Comparison of ENCODE assay signal across 8 cellular contexts in the genomic region with DNA sequence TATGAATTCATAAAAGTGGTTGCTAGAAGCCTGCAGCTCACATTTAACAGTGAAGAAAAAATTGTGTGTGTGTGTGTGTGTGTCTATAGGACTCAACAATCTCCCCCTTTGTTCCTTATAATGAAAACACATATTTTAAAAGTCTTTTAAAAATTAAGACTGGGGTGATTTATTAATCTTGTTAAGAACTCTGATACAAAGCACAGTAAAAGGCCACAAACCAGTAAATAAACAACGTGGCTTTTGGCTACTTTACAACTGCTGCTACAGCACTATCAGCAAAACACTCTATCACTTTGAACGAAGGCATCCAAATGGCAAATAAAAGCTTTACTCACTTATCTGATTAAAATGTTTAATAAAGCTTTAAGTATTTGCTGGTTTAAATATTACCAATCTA. TPM values are rescaled to one million over a fixed set of nuclear protein-coding genes. Genes with fewer than 3 reads are reported as not detected.
DNase-seq lines count a peak whose midpoint lies in the region; ATAC-seq, FAIRE-seq and TF ChIP-seq lines count a peak whose summit lies in the region.

No MANE protein-coding gene starts in this region.

- peak overlapping the region; percentile 40; the same call in 1 of the 2 replicates for H2BK5ac ChIP-seq in H1 (ENCODE audit: low read depth, low read length)

- peak overlapping the region; percentile 94 to 99 (median 99) for H3K27ac Mint-ChIP-seq in CD8-positive, alpha-beta memory T cell

- H2BK20ac ChIP-seq in H1 (ENCODE audit: low read length), result no peak overlapping the region

- intact Hi-C loops in ovary (cut with DNase I), result no loop called here

- H3K27me3 ChIP-seq in CD8-positive, alpha-beta memory T cell (ENCODE audit: insufficient read depth, low read length, poor library complexity, severe bottlenecking), result no peaks in the 10 kb centered on the region
- H3K27me3 ChIP-seq in H1 (replicated peaks in 1 of 4; ENCODE audit: control insufficient read depth in 3 of 4, extremely low read depth in 1 of 4, insufficient read depth in 3 of 4, low read length in 3 of 4), result no peaks in the 10 kb centered on the region
- no peaks in the 10 kb centered on the region for H3K27me3 ChIP-seq in ovary

- CTCF ChIA-PET in CD8-positive, alpha-beta memory T cell (lab: Charles Lee), result interaction anchor here (0.8 to 2.5 kb wide), 10 partner anchors 10 to 482 kb away, joined by 3 to 29 read pairs (median 5); a partner anchor contains a TSS
- CTCF ChIA-PET in H1 (lab: Charles Lee; ENCODE audit: partially characterized antibody), result interaction anchor here (0.6 to 0.9 kb wide), 2 partner anchors 10 to 418 kb away, joined by 3 to 4 read pairs; no protein-coding TSS in a partner anchor
- CTCF ChIA-PET in GM10248 (lab: Yijun Ruan, JAX), result interaction anchor here (0.6 to 1.7 kb wide), 6 partner anchors 11 to 265 kb away, joined by 3 to 6 read pairs (median 4); a partner anchor contains a TSS

- no peak for ATAC-seq in HG03442 (IDR thresholded peaks at IDR 0.05; ENCODE audit: unreplicated experiment)

- no peaks in the 10 kb centered on the region for H3K27me3 Mint-ChIP-seq in CD8-positive, alpha-beta memory T cell

- no peak for DNase-seq in CD8-positive, alpha-beta memory T cell
- DNase-seq in NCI-H2227 (lab: John Stamatoyannopoulos, UW; ENCODE audit: unreplicated experiment) (peak; percentile 43), H1 (ENCODE audit: low read depth in 1 of 2, low spot score in 2 of 2) (no peak), ovary (no peak), islet precursor cell (no peak), GM10248 (ENCODE audit: extremely low spot score) (no peak)
- no peak for DNase-seq in activated CD4-positive, alpha-beta T cell treated with anti-CD3 and anti-CD28 coated beads, Interleukin-2, amount 50 U/mL, for 1 hour

- H3K9me3 ChIP-seq in CD8-positive, alpha-beta memory T cell (ENCODE audit: low read length), result no peaks in the 10 kb centered on the region
- H3K9me3 ChIP-seq in H1 (ENCODE audit: insufficient read depth in 2 of 2, low read depth in 1 of 2, low read length in 1 of 2) (no peaks in the 10 kb centered on the region), ovary (no peaks in the 10 kb centered on the region)

- H3K4me1 Mint-ChIP-seq in CD8-positive, alpha-beta memory T cell, result peaks cover 22 to 40% (median 28%) of the 10 kb centered on the region in 3 donors

- H4K20me1 ChIP-seq in H1 (replicated peaks in 1 of 2; ENCODE audit: control insufficient read depth in 1 of 2, insufficient read depth in 2 of 2, low read length in 2 of 2), result peaks cover 0 to 2% of the 10 kb centered on the region in 2 experiments

- no peak overlapping the region for H2AK5ac ChIP-seq in H1 (ENCODE audit: low read depth, low read length)

- no peak overlapping the region for H3K23ac ChIP-seq in H1 (ENCODE audit: insufficient read length)

- TF ChIP-seq RAD21 in H1 (IDR thresholded peaks at IDR 0.05 in 1 of 2, conservative IDR thresholded peaks at IDR 0.05 in 1 of 2; ENCODE audit: low read depth in 2 of 2, low read length in 2 of 2), result no peak

- H3K36me3 Mint-ChIP-seq in CD8-positive, alpha-beta memory T cell, result peaks cover 4 to 53% (median 7%) of the 10 kb centered on the region in 3 donors

- peaks cover 26% of the 10 kb centered on the region for H3K4me1 ChIP-seq in CD8-positive, alpha-beta memory T cell (ENCODE audit: insufficient read depth, low read length)
- peaks cover 0 to 6% (median 3%) of the 10 kb centered on the region in 4 experiments; a peak in 3 of 7 replicates for H3K4me1 ChIP-seq in H1 (replicated peaks in 1 of 4; ENCODE audit: control insufficient read depth in 3 of 4, insufficient read depth in 4 of 4, low read length in 3 of 4)
- no peaks in the 10 kb centered on the region for H3K4me1 ChIP-seq in ovary (ENCODE audit: insufficient read depth)

- H3K9me3 Mint-ChIP-seq in CD8-positive, alpha-beta memory T cell, result no peaks in the 10 kb centered on the region

- no peak for FAIRE-seq in H1 (lab: Jason Lieb, UNC)

- peak overlapping the region in 3 of 4 experiments; percentile 51 to 73 (median 56); a peak in 5 of 7 replicates for H3K9ac ChIP-seq in H1 (replicated peaks in 1 of 4; ENCODE audit: extremely low read depth in 1 of 4, low read depth in 3 of 4, low read length in 3 of 4)

- TF ChIP-seq POLR2A in H1 (IDR thresholded peaks at IDR 0.05; ENCODE audit: control extremely low read depth in 1 of 2, low read depth in 2 of 2, low read length in 2 of 2), result no peak
- TF ChIP-seq POLR2A in ovary (IDR thresholded peaks at IDR 0.05), result no peak

- H4K91ac ChIP-seq in H1 (replicated peaks; ENCODE audit: insufficient read length, low read length), result peak overlapping the region; percentile 76

- TF ChIP-seq CTCF in H1 (IDR thresholded peaks at IDR 0.05; ENCODE audit: control extremely low read depth in 1 of 3, insufficient read depth in 1 of 3, low read depth in 1 of 3, low read length in 3 of 3), result no peak
- TF ChIP-seq CTCF in ovary (IDR thresholded peaks at IDR 0.05), result no peak
- no peak for TF ChIP-seq CTCF in GM10248 (IDR thresholded peaks at IDR 0.05; ENCODE audit: control extremely low read depth, extremely low read depth, low read depth, missing control alignments)

- peak overlapping the region; percentile 67 to 71; a peak in 2 of 4 replicates for H3K4me2 ChIP-seq in H1 (ENCODE audit: insufficient read depth in 1 of 2, low read depth in 2 of 2, low read length in 2 of 2)

- no peaks in the 10 kb centered on the region; the same call in 1 of the 2 replicates for H3K79me1 ChIP-seq in H1 (ENCODE audit: low read depth, low read length)

- WGBS in H1 (ENCODE audit: extremely low coverage in 1 of 2, insufficient coverage in 1 of 2, insufficient read length in 1 of 2, insufficient replicate concordance in 2 of 2, low coverage in 1 of 2, low lambda C conversion rate in 2 of 2, missing lambda C conversion rate in 1 of 2), 2 experiments, result 69% methylated on average over 2 of the region's 2 CpGs; no CpG with 5 or more reads in 1 of the 2 experiments
- WGBS in ovary, 3 donors, result 13 to 18% (median 16%) methylated on average over 2 of the region's 2 CpGs

- POLR2A ChIA-PET in CD8-positive, alpha-beta memory T cell (lab: Charles Lee), result interaction anchor here (0.7 to 2.5 kb wide), 9 partner anchors 19 to 497 kb away, joined by 3 to 24 read pairs (median 3); a partner anchor contains a TSS
- POLR2A ChIA-PET in H1 (lab: Charles Lee; ENCODE audit: partially characterized antibody) (interaction anchor here (0.8 to 3.4 kb wide), 15 partner anchors 9 to 349 kb away, joined by 3 to 27 read pairs (median 5); a partner anchor contains a TSS), GM10248 (lab: Yijun Ruan, JAX) (interaction anchor here (1.2 kb wide), 1 partner anchor 249 kb away, joined by 4 read pairs; no protein-coding TSS in a partner anchor)

- no peak overlapping the region for H3K14ac ChIP-seq in H1 (ENCODE audit: insufficient read length)

- no peak overlapping the region for H2BK15ac ChIP-seq in H1 (ENCODE audit: low read length)

- peak overlapping the region; percentile 40 for H3K4me3 ChIP-seq in CD8-positive, alpha-beta memory T cell (ENCODE audit: low read length)
- peak overlapping the region in 1 of 4 experiments; percentile 93; a peak in 2 of 8 replicates for H3K4me3 ChIP-seq in H1 (ENCODE audit: extremely low read depth in 1 of 4, insufficient read depth in 2 of 4, low read depth in 3 of 4, low read length in 4 of 4)
- peak overlapping the region; percentile 84 for H3K4me3 ChIP-seq in ovary

- no peak overlapping the region for H3K56ac ChIP-seq in H1 (replicated peaks; ENCODE audit: insufficient read length, low read depth, low read length)

- H4K5ac ChIP-seq in H1 (ENCODE audit: insufficient read length, low read depth, low read length), result no peak overlapping the region

- TF ChIP-seq EP300 in H1 (IDR thresholded peaks at IDR 0.05; ENCODE audit: borderline replicate concordance in 1 of 2, low read depth in 2 of 2, low read length in 2 of 2) (no peak), ovary (IDR thresholded peaks at IDR 0.05) (no peak)

- peaks cover 0 to 19% of the 10 kb centered on the region in 2 experiments; a peak in 3 of 4 replicates for H3K79me2 ChIP-seq in H1 (ENCODE audit: control insufficient read depth in 1 of 2, insufficient read depth in 2 of 2, low read length in 2 of 2)

- no peak overlapping the region for H3K18ac ChIP-seq in H1 (ENCODE audit: extremely low read depth, low read length)

- H3K23me2 ChIP-seq in H1 (ENCODE audit: low read depth, low read length), result no peaks in the 10 kb centered on the region; the same call in 1 of the 2 replicates

- H3K4me3 Mint-ChIP-seq in CD8-positive, alpha-beta memory T cell, result peak overlapping the region; percentile 95 to 97 (median 97)

- H2BK120ac ChIP-seq in H1 (replicated peaks; ENCODE audit: low read depth, low read length), result no peak overlapping the region

- H3K36me3 ChIP-seq in CD8-positive, alpha-beta memory T cell (ENCODE audit: insufficient read depth, low read length), result peaks cover 22% of the 10 kb centered on the region
- H3K36me3 ChIP-seq in H1 (ENCODE audit: control insufficient read depth in 2 of 4, insufficient read depth in 4 of 4, low read length in 3 of 4) (peaks cover 10 to 27% (median 19%) of the 10 kb centered on the region in 4 experiments), ovary (no peaks in the 10 kb centered on the region)

- no peak overlapping the region for H4K8ac ChIP-seq in H1 (ENCODE audit: extremely low read depth, insufficient read depth, low read length)

- no peak overlapping the region for H2BK12ac ChIP-seq in H1 (ENCODE audit: low read depth, low read length)

- H3K27ac ChIP-seq in CD8-positive, alpha-beta memory T cell (ENCODE audit: low read depth, low read length), result peak overlapping the region; percentile 78
- H3K27ac ChIP-seq in H1 (ENCODE audit: low read depth, low read length) (peak overlapping the region; percentile 76), ovary (peak overlapping the region in 1 of 2 donors; percentile 78)

- no peak overlapping the region for H3K4ac ChIP-seq in H1 (replicated peaks; ENCODE audit: insufficient read length, low read depth, low read length)

- H2AFZ ChIP-seq in H1 (ENCODE audit: low read length), result peak overlapping the region; percentile 45

TF ChIP-seq in H1, 55 proteins besides CTCF, POLR2A, EP300 and RAD21 (continues in another document):
- TF ChIP-seq RNF2 (IDR thresholded peaks at IDR 0.05; ENCODE audit: borderline replicate concordance, low read depth, low read length, missing control alignments, poor library complexity, severe bottlenecking) (no peak), TCF12 (IDR thresholded peaks at IDR 0.05; ENCODE audit: low read depth, low read length) (no peak)

RNA-seq across cellular contexts. Expression of a gene that starts 0.6 kb away (rescaled TPM):
- total RNA-seq in CD8-positive, alpha-beta memory T cell, result 10 to 100 TPM; 16.5 to 19.9 TPM
- polyA plus RNA-seq in CD8-positive, alpha-beta memory T cell, result 11.7 TPM
- 7.1 and 8.9 TPM in 2 replicates for total RNA-seq in H1 (2021; fragmentation: NEBNext Ultra II Directional; extraction: Animal tissue kit (Norgen Biotek cat#: 25700))
- 3.8 and 4.8 TPM in 2 replicates for polyA plus RNA-seq in H1 (2011; rRNA removed)
- 6.4 TPM for polyA plus RNA-seq in H1 (2011; cell fraction: cytosol; rRNA removed)
- polyA plus RNA-seq in H1 (2011; cell fraction: nucleus; rRNA removed), result 11.6 TPM
- 6.0 to 10.5 TPM (median 6.5 TPM) in 4 replicates for polyA plus RNA-seq in H1 (2012, experiment 1 of 2)
- 1.3 TPM for polyA plus RNA-seq in H1 (2012, experiment 2 of 2)
- 8.4 TPM for polyA plus RNA-seq in H1 (2013, experiment 1 of 2)
- 8.8 TPM for polyA plus RNA-seq in H1 (2013, experiment 2 of 2)
- 2.5 and 2.8 TPM in 2 replicates for polyA minus RNA-seq in H1 (2011; rRNA and poly(A)+ RNA removed)
- 3.4 TPM for polyA minus RNA-seq in H1 (2011; cell fraction: cytosol; rRNA and poly(A)+ RNA removed)
- 8.9 TPM for polyA minus RNA-seq in H1 (2011; cell fraction: nucleus; rRNA and poly(A)+ RNA removed)
- 1 to 10 TPM; 5.1 to 7.8 (median 6.4) TPM for total RNA-seq in ovary
- polyA plus RNA-seq in ovary, result 1 to 10 TPM; 5.8 TPM
